Comparison of ENCODE assay signal across 7 cellular contexts in the genomic region with DNA sequence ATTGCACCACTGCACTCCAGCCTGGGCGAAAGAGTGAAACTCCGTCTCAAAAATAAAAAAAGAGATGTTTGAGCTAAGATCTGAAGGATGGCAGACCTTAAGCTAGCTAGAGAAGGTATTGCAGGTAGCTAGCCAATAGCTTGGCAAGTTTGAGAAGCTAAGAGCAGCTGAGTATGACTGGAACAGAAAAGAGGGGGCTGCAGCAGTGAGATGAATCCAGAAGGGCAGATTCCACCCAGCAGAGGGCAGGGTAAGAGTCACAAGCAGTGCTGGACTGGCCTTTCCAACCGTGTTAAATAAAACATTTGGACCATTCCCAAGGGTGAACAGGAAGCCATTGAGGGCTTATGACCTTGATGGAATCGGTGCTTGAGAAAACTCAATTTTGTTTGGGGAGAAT. TPM values are rescaled to one million over a fixed set of nuclear protein-coding genes. Genes with fewer than 3 reads are reported as not detected.
A peak's percentile ranks its signal among the peaks of the same experiment; 100 is the strongest.
DNase-seq lines count a peak whose midpoint lies in the region; ATAC-seq, FAIRE-seq and TF ChIP-seq lines count a peak whose summit lies in the region.
"Had no signal": no experiment of that assay in that cellular context is flagged by ENCODE, and none has a peak within 500 bp of the region (broad histone marks: within the 10 kb centered on the region; RNA-seq: fewer than 3 reads in every experiment).

No MANE protein-coding gene starts in this region.

- H3K27ac ChIP-seq in Peyer's patch (no peak overlapping the region), small intestine (ENCODE audit: low read depth in 1 of 2, low read length in 1 of 2) (no peak overlapping the region)
- no peak overlapping the region for H3K27ac ChIP-seq in naive thymus-derived CD4-positive, alpha-beta T cell (ENCODE audit: low read depth, low read length)

- in situ Hi-C loops in HAP-1 (cut with MboI; ENCODE audit: low sequenced_read_pairs) = no loop called here

- ATAC-seq in naive thymus-derived CD4-positive, alpha-beta T cell = no peak

- POLR2A ChIA-PET in activated CD4-positive, alpha-beta memory T cell treated with anti-CD3 and anti-CD28 coated beads for 36 hours (lab: Charles Lee) = interaction anchor here (0.9 kb wide), 1 partner anchor 86 kb away, joined by 3 read pairs; no protein-coding TSS in a partner anchor
- POLR2A ChIA-PET in naive thymus-derived CD4-positive, alpha-beta T cell (lab: Charles Lee) = no interaction called here

- WGBS in small intestine, 3 donors = 60 to 63% (median 61%) methylated on average over 4 of the region's 4 CpGs

- CTCF ChIA-PET in activated CD4-positive, alpha-beta memory T cell treated with anti-CD3 and anti-CD28 coated beads for 36 hours (lab: Charles Lee) = interaction anchor here (0.6 to 6.5 kb wide), 6 partner anchors 51 to 150 kb away, joined by 3 to 103 read pairs (median 4); partner anchors contain the start of gene CES3
- CTCF ChIA-PET in naive thymus-derived CD4-positive, alpha-beta T cell (lab: Charles Lee) = interaction anchor here (0.6 to 5.6 kb wide), 2 partner anchors 51 to 86 kb away, joined by 3 to 36 read pairs; no protein-coding TSS in a partner anchor

- peaks cover 7% of the 10 kb centered on the region for H3K4me1 Mint-ChIP-seq in activated CD4-positive, alpha-beta memory T cell treated with anti-CD3 and anti-CD28 coated beads for 36 hours (ENCODE audit: low read depth)
- H3K4me1 Mint-ChIP-seq in mesothelial cell of epicardium = no peaks in the 10 kb centered on the region
- H3K4me1 Mint-ChIP-seq in naive thymus-derived CD4-positive, alpha-beta T cell = peaks cover 0 to 8% (median 0%) of the 10 kb centered on the region in 7 donors

- H3K36me3 ChIP-seq in HAP-1 (replicated peaks) (peaks cover 4% of the 10 kb centered on the region; the same call in 1 of the 2 replicates), Peyer's patch (peaks cover 0 to 8% (median 0%) of the 10 kb centered on the region in 3 donors), small intestine (ENCODE audit: control insufficient read depth in 2 of 2, insufficient read depth in 2 of 2, low read length in 2 of 2) (peaks cover 0 to 2% of the 10 kb centered on the region in 2 donors)
- H3K36me3 ChIP-seq in naive thymus-derived CD4-positive, alpha-beta T cell (ENCODE audit: control insufficient read depth in 2 of 3, insufficient read depth in 3 of 3, low read length in 3 of 3) = peaks cover 0 to 4% (median 0%) of the 10 kb centered on the region in 3 experiments

- intact Hi-C loops in activated CD4-positive, alpha-beta memory T cell treated with anti-CD3 and anti-CD28 coated beads for 36 hours (cut with micrococcal nuclease) = no loop called here
- intact Hi-C loops in naive thymus-derived CD4-positive, alpha-beta T cell (cut with micrococcal nuclease) = no loop called here

- no peaks in the 10 kb centered on the region for H3K9me3 ChIP-seq in HAP-1
- no peaks in the 10 kb centered on the region for H3K9me3 ChIP-seq in Peyer's patch
- H3K9me3 ChIP-seq in small intestine (ENCODE audit: control insufficient read depth, low read depth) = no peaks in the 10 kb centered on the region
- no peaks in the 10 kb centered on the region for H3K9me3 ChIP-seq in naive thymus-derived CD4-positive, alpha-beta T cell (ENCODE audit: control insufficient read depth in 2 of 3, low read length in 3 of 3)

- H3K27ac Mint-ChIP-seq in activated CD4-positive, alpha-beta memory T cell treated with anti-CD3 and anti-CD28 coated beads for 36 hours = no peak overlapping the region
- no peak overlapping the region for H3K27ac Mint-ChIP-seq in mesothelial cell of epicardium
- H3K27ac Mint-ChIP-seq in naive thymus-derived CD4-positive, alpha-beta T cell = peak overlapping the region in 4 of 9 donors; percentile 18 to 79 (median 44)

- DNase-seq in HAP-1 (ENCODE audit: low spot score in 2 of 2) = peak; percentile 16 to 54
- DNase-seq in activated CD4-positive, alpha-beta memory T cell treated with anti-CD3 and anti-CD28 coated beads for 36 hours = no peak
- no peak for DNase-seq in mesothelial cell of epicardium (ENCODE audit: low spot score in 2 of 2, unreplicated experiment in 2 of 2)
- no peak for DNase-seq in Peyer's patch
- no peak for DNase-seq in small intestine
- no peak for DNase-seq in naive thymus-derived CD4-positive, alpha-beta T cell

- peak; percentile 24 for TF ChIP-seq CTCF in mesothelial cell of epicardium (IDR thresholded peaks at IDR 0.05; ENCODE audit: unreplicated experiment)
- TF ChIP-seq CTCF in Peyer's patch (IDR thresholded peaks at IDR 0.05) = peak in 1 of 6 experiments; percentile 12

- H3K27me3 Mint-ChIP-seq in activated CD4-positive, alpha-beta memory T cell treated with anti-CD3 and anti-CD28 coated beads for 36 hours = no peaks in the 10 kb centered on the region
- H3K27me3 Mint-ChIP-seq in mesothelial cell of epicardium (ENCODE audit: low read depth) = no peaks in the 10 kb centered on the region
- no peaks in the 10 kb centered on the region for H3K27me3 Mint-ChIP-seq in naive thymus-derived CD4-positive, alpha-beta T cell

- no peak for TF ChIP-seq POLR2A in Peyer's patch (IDR thresholded peaks at IDR 0.05)

- peaks cover 4% of the 10 kb centered on the region for H3K36me3 Mint-ChIP-seq in activated CD4-positive, alpha-beta memory T cell treated with anti-CD3 and anti-CD28 coated beads for 36 hours
- peaks cover 4% of the 10 kb centered on the region for H3K36me3 Mint-ChIP-seq in mesothelial cell of epicardium
- H3K36me3 Mint-ChIP-seq in naive thymus-derived CD4-positive, alpha-beta T cell = peaks cover 0 to 7% (median 0%) of the 10 kb centered on the region in 5 donors

- H3K9me3 Mint-ChIP-seq in activated CD4-positive, alpha-beta memory T cell treated with anti-CD3 and anti-CD28 coated beads for 36 hours = no peaks in the 10 kb centered on the region
- no peaks in the 10 kb centered on the region for H3K9me3 Mint-ChIP-seq in mesothelial cell of epicardium
- H3K9me3 Mint-ChIP-seq in naive thymus-derived CD4-positive, alpha-beta T cell = no peaks in the 10 kb centered on the region

- H3K4me3 Mint-ChIP-seq in activated CD4-positive, alpha-beta memory T cell treated with anti-CD3 and anti-CD28 coated beads for 36 hours = peak overlapping the region; percentile 0
- H3K4me3 Mint-ChIP-seq in mesothelial cell of epicardium = no peak overlapping the region
- no peak overlapping the region for H3K4me3 Mint-ChIP-seq in naive thymus-derived CD4-positive, alpha-beta T cell

- H3K4me3 ChIP-seq in HAP-1 (no peak overlapping the region), Peyer's patch (no peak overlapping the region), small intestine (ENCODE audit: low read depth in 1 of 2, low read length in 2 of 2) (no peak overlapping the region)
- no peak overlapping the region for H3K4me3 ChIP-seq in naive thymus-derived CD4-positive, alpha-beta T cell (ENCODE audit: low read length)

- H3K4me1 ChIP-seq in HAP-1 (peaks cover 1% of the 10 kb centered on the region), Peyer's patch (no peaks in the 10 kb centered on the region), small intestine (ENCODE audit: control insufficient read depth in 2 of 2, insufficient read depth in 1 of 2, low read depth in 1 of 2, low read length in 1 of 2) (peaks cover 0 to under 1% of the 10 kb centered on the region in 2 donors)
- H3K4me1 ChIP-seq in naive thymus-derived CD4-positive, alpha-beta T cell (ENCODE audit: control insufficient read depth in 2 of 2, insufficient read depth in 2 of 2, low read length in 2 of 2) = peaks cover 2 to 3% of the 10 kb centered on the region in 2 donors

- no peak for FAIRE-seq in small intestine (lab: Jason Lieb, UNC)

- H3K27me3 ChIP-seq in HAP-1 (ENCODE audit: low read depth) = no peaks in the 10 kb centered on the region
- no peaks in the 10 kb centered on the region for H3K27me3 ChIP-seq in Peyer's patch
- H3K27me3 ChIP-seq in small intestine (ENCODE audit: control insufficient read depth in 2 of 2, insufficient read depth in 2 of 2, low read length in 2 of 2) = no peaks in the 10 kb centered on the region
- H3K27me3 ChIP-seq in naive thymus-derived CD4-positive, alpha-beta T cell (ENCODE audit: control insufficient read depth in 2 of 2, insufficient read depth in 2 of 2, low read length in 2 of 2) = no peaks in the 10 kb centered on the region

RNA-seq across cellular contexts. Expression of gene PHAF1, which starts 5.7 kb away (rescaled TPM):
- 10 to 100 TPM; 11.4 to 12.3 TPM for total RNA-seq in activated CD4-positive, alpha-beta memory T cell treated with anti-CD3 and anti-CD28 coated beads for 36 hours
- 20.9 to 22.4 TPM (median 21.5 TPM) in 3 replicates for total RNA-seq in mesothelial cell of epicardium
- 10 to 100 TPM; 11.4 to 30.6 (median 20.4) TPM for total RNA-seq in Peyer's patch
- 10 to 100 TPM in 1 of 3 donors, 1 to 10 TPM in 2; 5.9 to 10.5 (median 6.9) TPM for polyA plus RNA-seq in small intestine
- 10 to 100 TPM; 17.8 to 29.6 (median 21.2) TPM for total RNA-seq in naive thymus-derived CD4-positive, alpha-beta T cell
- polyA plus RNA-seq in naive thymus-derived CD4-positive, alpha-beta T cell = 10 to 100 TPM in 1 of 2 donors, 1 to 10 TPM in 1; 8.9 to 21.4 TPM

RNA-seq across cellular contexts. Expression of gene B3GNT9, which starts 46.7 kb away (rescaled TPM):
- total RNA-seq in activated CD4-positive, alpha-beta memory T cell treated with anti-CD3 and anti-CD28 coated beads for 36 hours = 1 to 10 TPM; 5.1 to 5.6 TPM
- 20.1 to 21.4 TPM (median 20.6 TPM) in 3 replicates for total RNA-seq in mesothelial cell of epicardium
- 1 to 10 TPM; 2.5 to 4.0 (median 3.5) TPM for total RNA-seq in Peyer's patch
- 1 to 10 TPM in 2 of 3 donors, under 1 TPM in 1; 0.89 to 4.9 (median 1.6) TPM for polyA plus RNA-seq in small intestine
- total RNA-seq in naive thymus-derived CD4-positive, alpha-beta T cell = 10 to 100 TPM in 1 of 5 experiments, 1 to 10 TPM in 4; 1.9 to 13.2 (median 2.7) TPM
- polyA plus RNA-seq in naive thymus-derived CD4-positive, alpha-beta T cell = 1 to 10 TPM in 1 of 2 donors, under 1 TPM in 1; 0.78 to 2.4 TPM
- polyA plus RNA-seq: neural cell had no signal

RNA-seq across cellular contexts. Expression of gene TRADD, which starts 55.6 kb away (rescaled TPM):
- total RNA-seq in activated CD4-positive, alpha-beta memory T cell treated with anti-CD3 and anti-CD28 coated beads for 36 hours = 10 to 100 TPM; 41.7 to 43.2 TPM
- total RNA-seq in mesothelial cell of epicardium (7.2 to 7.8 TPM (median 7.8 TPM) in 3 replicates), Peyer's patch (10 to 100 TPM; 23.5 to 52.0 (median 32.0) TPM)
- polyA plus RNA-seq in small intestine = 10 to 100 TPM; 18.8 to 37.8 (median 28.4) TPM
- total RNA-seq in naive thymus-derived CD4-positive, alpha-beta T cell = 10 to 100 TPM; 47.0 to 92.8 (median 52.8) TPM
- 10 to 100 TPM; 69.8 to 71.1 TPM for polyA plus RNA-seq in naive thymus-derived CD4-positive, alpha-beta T cell
- polyA plus RNA-seq: neural cell had no signal

RNA-seq across cellular contexts. Expression of gene FBXL8, which starts 55.7 kb away (rescaled TPM):
- 10 to 100 TPM; 24.1 to 25.7 TPM for total RNA-seq in activated CD4-positive, alpha-beta memory T cell treated with anti-CD3 and anti-CD28 coated beads for 36 hours
- total RNA-seq in mesothelial cell of epicardium = 8.1 to 8.9 TPM (median 8.2 TPM) in 3 replicates
- total RNA-seq in Peyer's patch = 10 to 100 TPM; 19.6 to 57.1 (median 35.1) TPM
- polyA plus RNA-seq in small intestine = 10 to 100 TPM in 1 of 3 donors, 1 to 10 TPM in 2; 5.8 to 13.1 (median 7.6) TPM
- total RNA-seq in naive thymus-derived CD4-positive, alpha-beta T cell = 10 to 100 TPM in 2 of 5 experiments, 1 to 10 TPM in 3; 8.7 to 84.7 (median 9.7) TPM
- polyA plus RNA-seq in naive thymus-derived CD4-positive, alpha-beta T cell = 1 to 10 TPM; 5.2 to 7.8 TPM

Comparison
In these comparisons a context has a peak if more than half of its experiments do, and no peak if none do; other contexts are left out.
1. DNase-seq: peak in HAP-1 (2 of 2); none in activated CD4-positive, alpha-beta memory T cell treated with anti-CD3 and anti-CD28 coated beads for 36 hours (single experiment), mesothelial cell of epicardium (0 of 2), Peyer's patch (0 of 3), small intestine (single experiment) and naive thymus-derived CD4-positive, alpha-beta T cell (0 of 9).